Comparison of ENCODE assay signal across 1 cellular context in the genomic region with DNA sequence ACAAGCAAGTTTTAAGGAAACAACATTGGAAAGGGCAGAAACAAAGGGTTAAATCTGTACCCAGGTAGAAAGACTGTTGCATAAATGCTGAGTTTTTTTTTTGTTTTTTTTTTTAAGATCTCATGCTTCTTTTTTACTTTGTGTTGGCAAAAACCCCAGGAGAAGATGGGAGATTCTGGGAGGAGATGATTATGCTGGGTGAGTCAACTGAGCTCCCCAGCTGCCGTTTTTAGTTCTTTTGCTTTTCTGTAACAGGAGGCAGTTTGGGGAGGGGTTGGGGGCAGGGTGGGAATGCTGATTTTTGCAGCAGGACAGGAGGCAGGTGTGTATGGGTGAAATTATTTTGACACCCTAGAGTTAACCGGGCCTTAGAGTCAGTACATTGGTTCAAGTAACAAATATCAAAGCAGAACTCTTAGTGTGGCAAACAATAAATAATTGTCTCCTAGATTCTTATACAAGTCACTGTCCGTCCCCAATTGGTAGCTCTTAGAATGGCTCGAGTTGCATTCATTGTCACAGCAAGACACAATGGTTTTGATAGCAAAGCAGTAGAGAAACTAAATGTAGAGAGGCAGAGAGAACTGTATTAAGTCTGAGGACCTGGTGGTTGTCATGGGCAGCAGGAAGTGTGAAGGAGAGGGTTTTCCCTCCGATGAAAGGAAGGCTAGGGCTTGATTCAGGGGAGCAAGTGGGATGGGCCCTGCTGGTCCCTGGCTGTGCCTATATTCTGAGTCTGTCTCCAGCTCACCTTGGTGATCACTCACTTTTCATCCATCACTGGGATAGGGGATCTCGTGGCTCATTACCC.
TF ChIP-seq lines count a peak whose summit lies in the region.

No MANE protein-coding gene starts in this region.

TF ChIP-seq in SK-N-SH treated with all-trans-retinoic acid at 6 μM for 48 hours, 23 proteins besides CTCF, POLR2A, EP300 and RAD21 (continued from another document):
- TF ChIP-seq, protein P1, sequence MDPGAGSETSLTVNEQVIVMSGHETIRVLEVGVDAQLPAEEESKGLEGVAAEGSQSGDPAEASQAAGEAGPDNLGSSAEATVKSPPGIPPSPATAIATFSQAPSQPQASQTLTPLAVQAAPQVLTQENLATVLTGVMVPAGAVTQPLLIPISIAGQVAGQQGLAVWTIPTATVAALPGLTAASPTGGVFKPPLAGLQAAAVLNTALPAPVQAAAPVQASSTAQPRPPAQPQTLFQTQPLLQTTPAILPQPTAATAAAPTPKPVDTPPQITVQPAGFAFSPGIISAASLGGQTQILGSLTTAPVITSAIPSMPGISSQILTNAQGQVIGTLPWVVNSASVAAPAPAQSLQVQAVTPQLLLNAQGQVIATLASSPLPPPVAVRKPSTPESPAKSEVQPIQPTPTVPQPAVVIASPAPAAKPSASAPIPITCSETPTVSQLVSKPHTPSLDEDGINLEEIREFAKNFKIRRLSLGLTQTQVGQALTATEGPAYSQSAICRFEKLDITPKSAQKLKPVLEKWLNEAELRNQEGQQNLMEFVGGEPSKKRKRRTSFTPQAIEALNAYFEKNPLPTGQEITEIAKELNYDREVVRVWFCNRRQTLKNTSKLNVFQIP (CRISPR knock-in tag; IDR thresholded peaks at IDR 0.05; ENCODE audit: borderline replicate concordance, low read depth): no peak
- TF ChIP-seq ARNTL (CRISPR knock-in tag; IDR thresholded peaks at IDR 0.05; ENCODE audit: borderline replicate concordance, low read depth) (no peak), ZNF565 (CRISPR knock-in tag; conservative IDR thresholded peaks at IDR 0.05; ENCODE audit: low read depth) (no peak), ZC3H10 (CRISPR knock-in tag; IDR thresholded peaks at IDR 0.05) (no peak)
- TF ChIP-seq, protein P2, sequence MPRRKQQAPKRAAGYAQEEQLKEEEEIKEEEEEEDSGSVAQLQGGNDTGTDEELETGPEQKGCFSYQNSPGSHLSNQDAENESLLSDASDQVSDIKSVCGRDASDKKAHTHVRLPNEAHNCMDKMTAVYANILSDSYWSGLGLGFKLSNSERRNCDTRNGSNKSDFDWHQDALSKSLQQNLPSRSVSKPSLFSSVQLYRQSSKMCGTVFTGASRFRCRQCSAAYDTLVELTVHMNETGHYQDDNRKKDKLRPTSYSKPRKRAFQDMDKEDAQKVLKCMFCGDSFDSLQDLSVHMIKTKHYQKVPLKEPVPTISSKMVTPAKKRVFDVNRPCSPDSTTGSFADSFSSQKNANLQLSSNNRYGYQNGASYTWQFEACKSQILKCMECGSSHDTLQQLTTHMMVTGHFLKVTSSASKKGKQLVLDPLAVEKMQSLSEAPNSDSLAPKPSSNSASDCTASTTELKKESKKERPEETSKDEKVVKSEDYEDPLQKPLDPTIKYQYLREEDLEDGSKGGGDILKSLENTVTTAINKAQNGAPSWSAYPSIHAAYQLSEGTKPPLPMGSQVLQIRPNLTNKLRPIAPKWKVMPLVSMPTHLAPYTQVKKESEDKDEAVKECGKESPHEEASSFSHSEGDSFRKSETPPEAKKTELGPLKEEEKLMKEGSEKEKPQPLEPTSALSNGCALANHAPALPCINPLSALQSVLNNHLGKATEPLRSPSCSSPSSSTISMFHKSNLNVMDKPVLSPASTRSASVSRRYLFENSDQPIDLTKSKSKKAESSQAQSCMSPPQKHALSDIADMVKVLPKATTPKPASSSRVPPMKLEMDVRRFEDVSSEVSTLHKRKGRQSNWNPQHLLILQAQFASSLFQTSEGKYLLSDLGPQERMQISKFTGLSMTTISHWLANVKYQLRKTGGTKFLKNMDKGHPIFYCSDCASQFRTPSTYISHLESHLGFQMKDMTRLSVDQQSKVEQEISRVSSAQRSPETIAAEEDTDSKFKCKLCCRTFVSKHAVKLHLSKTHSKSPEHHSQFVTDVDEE (CRISPR knock-in tag; IDR thresholded peaks at IDR 0.05): no peak
